In the genomic region with DNA sequence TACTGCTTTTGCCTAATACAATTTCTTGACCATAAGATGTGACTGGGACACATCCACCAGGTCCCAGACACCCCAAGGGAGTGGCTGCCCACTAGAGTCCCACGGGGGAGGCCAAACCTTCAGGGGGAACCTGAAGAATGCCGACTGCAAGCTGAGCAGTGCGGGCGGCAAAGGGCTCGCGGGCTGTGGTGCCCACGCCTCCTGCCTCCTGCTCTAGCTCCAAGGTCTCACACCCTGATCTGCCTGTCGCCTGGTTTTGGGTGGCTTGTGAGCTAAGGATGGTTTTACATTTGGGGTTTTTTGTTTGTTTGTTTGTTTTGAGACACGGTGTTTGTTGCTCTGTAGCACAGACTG, we compare ENCODE assay signal across 8 cellular contexts.
"Had no signal": no experiment of that assay in that cellular context is flagged by ENCODE, and none has a peak within 500 bp of the region (broad histone marks: within the 10 kb centered on the region; RNA-seq: fewer than 3 reads in every experiment).

No MANE protein-coding gene starts in this region.

- H3K27ac ChIP-seq: GM23248, HL-60 had no signal

- DNase-seq: GM23248, GOT3, H9, HCEC 1CT, HFFc6, KBM-7 had no signal

- H3K9ac ChIP-seq: GM23248 had no signal

- H3K4me1 Mint-ChIP-seq: IgD-negative memory B cell had no signal

- H3K27me3 Mint-ChIP-seq: IgD-negative memory B cell had no signal

- H3K27ac Mint-ChIP-seq: H9, HFFc6, IgD-negative memory B cell had no signal

- H3K9me3 Mint-ChIP-seq: H9, HFFc6, IgD-negative memory B cell had no signal

- H3K4me3 ChIP-seq: GM23248 had no signal

- H3K4me3 Mint-ChIP-seq: H9, HFFc6, IgD-negative memory B cell had no signal
